Comparison of ENCODE assay signal across 13 cellular contexts in genomic region chr3:173065543-173065970, GRCh38.
A peak's percentile ranks its signal among the peaks of the same experiment; 100 is the strongest.
DNase-seq lines count a peak whose midpoint lies in the region; ATAC-seq and TF ChIP-seq lines count a peak whose summit lies in the region.
"Had no signal": no experiment of that assay in that cellular context is flagged by ENCODE, and none has a peak within 500 bp of the region (broad histone marks: within the 10 kb centered on the region; RNA-seq: fewer than 3 reads in every experiment).

No MANE protein-coding gene starts in this region.

- DNase-seq in NCI-H1694 (lab: John Stamatoyannopoulos, UW) (peak; percentile 65), cardiac fibroblast (ENCODE audit: low read depth in 2 of 2) (peak; percentile 69 to 70), mucosa of gallbladder (ENCODE audit: low spot score) (peak; percentile 20), activated gamma-delta T cell (lab: John Stamatoyannopoulos, UW) (no peak), CD1c-positive myeloid dendritic cell (ENCODE audit: extremely low spot score) (no peak), NCI-H82 treated with DMSO at 0.1 percent for 48 hours (lab: John Stamatoyannopoulos, UW; ENCODE audit: unreplicated experiment) (no peak), BE2C (no peak)
- DNase-seq: activated CD8-positive, alpha-beta memory T cell treated with anti-CD3 and anti-CD28 coated beads, Interleukin-2, amount 50 U/mL, for 48 hours; Calu3; naive thymus-derived CD8-positive, alpha-beta T cell; NCI-H1417 had no signal

- H3K27me3 ChIP-seq in BE2C: no peaks in the 10 kb centered on the region
- H3K27me3 ChIP-seq: body of pancreas had no signal

- H3K4me3 ChIP-seq in cardiac fibroblast (replicated peaks in 1 of 2; ENCODE audit: low read depth in 2 of 2, low read length in 2 of 2): no peak overlapping the region
- no peak overlapping the region for H3K4me3 ChIP-seq in BE2C (ENCODE audit: low read depth, low read length)
- H3K4me3 ChIP-seq: body of pancreas had no signal

- no peaks in the 10 kb centered on the region for H3K4me1 ChIP-seq in BE2C
- H3K4me1 ChIP-seq: body of pancreas had no signal

- no peaks in the 10 kb centered on the region for H3K9me3 ChIP-seq in BE2C

- TF ChIP-seq CTCF in cardiac fibroblast (IDR thresholded peaks at IDR 0.05; ENCODE audit: low read depth, low read length): no peak
- no peak for TF ChIP-seq CTCF in BE2C (IDR thresholded peaks at IDR 0.05; ENCODE audit: low read depth, low read length)

- no peaks in the 10 kb centered on the region for H3K36me3 ChIP-seq in BE2C

- ATAC-seq in GM18867 (IDR thresholded peaks at IDR 0.05; ENCODE audit: unreplicated experiment): peak; percentile 55
- ATAC-seq: body of pancreas; naive thymus-derived CD8-positive, alpha-beta T cell had no signal

Comparison
In these comparisons a context has a peak if more than half of its experiments do, and no peak if none do; other contexts are left out.
1. DNase-seq: peak in NCI-H1694 (single experiment), cardiac fibroblast (2 of 2) and mucosa of gallbladder (single experiment); none in activated gamma-delta T cell (single experiment), CD1c-positive myeloid dendritic cell (single experiment), NCI-H82 treated with DMSO at 0.1 percent for 48 hours (single experiment) and BE2C (single experiment).